28 cellular contexts compared by ENCODE assay signal in genomic region chr4:98867648-98868047, GRCh38.
"Had no signal": no experiment of that assay in that cellular context is flagged by ENCODE, and none has a peak within 500 bp of the region (broad histone marks: within the 10 kb centered on the region; RNA-seq: fewer than 3 reads in every experiment).

No MANE protein-coding gene starts in this region.

- H3K27ac Mint-ChIP-seq: stimulated activated effector memory CD8-positive, alpha-beta T cell treated with anti-CD3 and anti-CD28 coated beads, Interleukin-12 subunit alpha, Interleukin-12 subunit beta, amount 100 ng/mL, for 72 hours; stimulated activated memory B cell treated with anti-CD40 and anti-IgM and Interleukin-4, amounts not matched to agents 10 μg/mL and 1 μg/mL and 100 μg/mL, for 72 hours; stimulated activated naive B cell treated with anti-CD40 and anti-IgM and Interleukin-4, amounts not matched to agents 10 μg/mL and 1 μg/mL and 100 μg/mL, for 72 hours; stimulated activated naive CD8-positive, alpha-beta T cell treated with anti-CD3 and anti-CD28 coated beads, Interleukin-15, amount 100 ng/mL, for 72 hours; stimulated activated naive CD8-positive, alpha-beta T cell treated with anti-CD3 and anti-CD28 coated beads, Interleukin-15, Interleukin-2, amounts not matched to agents 100 ng/mL and 50 ng/mL, for 24 hours; type B pancreatic cell had no signal

- FAIRE-seq: urothelium cell line had no signal

- H3K4me3 ChIP-seq: stomach, suprapubic skin, thoracic aorta, thyroid gland, tibial artery, tibial nerve, transverse colon, upper lobe of left lung, upper lobe of right lung, uterus, vagina had no signal

- H3K9me3 ChIP-seq: stomach, suprapubic skin, thoracic aorta, thyroid gland, tibial artery, tibial nerve, transverse colon, upper lobe of left lung, upper lobe of right lung, uterus, vagina had no signal

- H3K36me3 ChIP-seq: stomach, suprapubic skin, thoracic aorta, thyroid gland, tibial artery, tibial nerve, transverse colon, upper lobe of left lung, upper lobe of right lung, uterus, vagina had no signal

- H3K27me3 Mint-ChIP-seq: stimulated activated memory B cell treated with anti-CD40 and anti-IgM and Interleukin-4, amounts not matched to agents 10 μg/mL and 1 μg/mL and 100 μg/mL, for 72 hours; stimulated activated naive CD8-positive, alpha-beta T cell treated with anti-CD3 and anti-CD28 coated beads, Interleukin-15, amount 100 ng/mL, for 72 hours; stimulated activated naive CD8-positive, alpha-beta T cell treated with anti-CD3 and anti-CD28 coated beads, Interleukin-15, Interleukin-2, amounts not matched to agents 100 ng/mL and 50 ng/mL, for 24 hours; type B pancreatic cell had no signal

- H3K36me3 Mint-ChIP-seq: stimulated activated effector memory CD8-positive, alpha-beta T cell treated with anti-CD3 and anti-CD28 coated beads, Interleukin-12 subunit alpha, Interleukin-12 subunit beta, amount 100 ng/mL, for 72 hours; stimulated activated memory B cell treated with anti-CD40 and anti-IgM and Interleukin-4, amounts not matched to agents 10 μg/mL and 1 μg/mL and 100 μg/mL, for 72 hours; type B pancreatic cell had no signal

- H3K9me3 Mint-ChIP-seq: stimulated activated effector memory CD8-positive, alpha-beta T cell treated with anti-CD3 and anti-CD28 coated beads, Interleukin-12 subunit alpha, Interleukin-12 subunit beta, amount 100 ng/mL, for 72 hours; stimulated activated memory B cell treated with anti-CD40 and anti-IgM and Interleukin-4, amounts not matched to agents 10 μg/mL and 1 μg/mL and 100 μg/mL, for 72 hours; type B pancreatic cell had no signal

- DNase-seq: stimulated activated CD4-positive, alpha-beta T cell treated with anti-CD3 and anti-CD28 coated beads, Interleukin-2, amount 100 ng/mL, for 48 hours; stimulated activated CD4-positive, alpha-beta T cell treated with anti-CD3 and anti-CD28 coated beads, Interleukin-4, amount 100 ng/mL, for 1 hour; stimulated activated CD4-positive, alpha-beta T cell treated with anti-CD3 and anti-CD28 coated beads, Interleukin-4, amount 100 ng/mL, for 24 hours; stimulated activated CD4-positive, alpha-beta T cell treated with anti-CD3 and anti-CD28 coated beads, Interleukin-4, amount 100 ng/mL, for 4 hours; stimulated activated CD8-positive, alpha-beta memory T cell treated with anti-CD3 and anti-CD28 coated beads, Interleukin-4, amount 100 ng/mL, for 48 hours; stimulated activated naive B cell treated with anti-CD40 and anti-IgM and Interleukin-4, amounts not matched to agents 10 μg/mL and 1 μg/mL and 100 μg/mL, for 72 hours; stimulated activated naive CD4-positive, alpha-beta T cell; stimulated activated naive CD4-positive, alpha-beta T cell treated with Interleukin-2 at 50 U/mL for 16 hours; stimulated activated naive CD8-positive, alpha-beta T cell treated with anti-CD3 and anti-CD28 coated beads, Interleukin-15, amount 100 ng/mL, for 72 hours; stimulated activated naive CD8-positive, alpha-beta T cell treated with anti-CD3 and anti-CD28 coated beads, Interleukin-15, Interleukin-2, amounts not matched to agents 100 U/mL and 50 U/mL, for 24 hours; stomach; substantia nigra; thyroid gland; tibial artery; transverse colon; trophoblast cell; upper lobe of left lung; upper lobe of right lung; uterus had no signal

- H3K27me3 ChIP-seq: stomach, suprapubic skin, thyroid gland, tibial artery, tibial nerve, transverse colon, upper lobe of left lung, upper lobe of right lung, uterus, vagina had no signal

- H3K4me1 Mint-ChIP-seq: stimulated activated naive CD8-positive, alpha-beta T cell treated with anti-CD3 and anti-CD28 coated beads, Interleukin-15, amount 100 ng/mL, for 72 hours had no signal

- H3K4me3 Mint-ChIP-seq: stimulated activated effector memory CD8-positive, alpha-beta T cell treated with anti-CD3 and anti-CD28 coated beads, Interleukin-12 subunit alpha, Interleukin-12 subunit beta, amount 100 ng/mL, for 72 hours; stimulated activated memory B cell treated with anti-CD40 and anti-IgM and Interleukin-4, amounts not matched to agents 10 μg/mL and 1 μg/mL and 100 μg/mL, for 72 hours; stimulated activated naive B cell treated with anti-CD40 and anti-IgM and Interleukin-4, amounts not matched to agents 10 μg/mL and 1 μg/mL and 100 μg/mL, for 72 hours; stimulated activated naive CD8-positive, alpha-beta T cell treated with anti-CD3 and anti-CD28 coated beads, Interleukin-15, amount 100 ng/mL, for 72 hours; stimulated activated naive CD8-positive, alpha-beta T cell treated with anti-CD3 and anti-CD28 coated beads, Interleukin-15, Interleukin-2, amounts not matched to agents 100 ng/mL and 50 ng/mL, for 24 hours; type B pancreatic cell had no signal

- ATAC-seq: stimulated activated effector memory CD8-positive, alpha-beta T cell treated with anti-CD3 and anti-CD28 coated beads, Interleukin-12 subunit alpha, Interleukin-12 subunit beta, amount 100 ng/mL, for 72 hours; stimulated activated memory B cell treated with anti-CD40 and anti-IgM and Interleukin-4, amounts not matched to agents 10 μg/mL and 1 μg/mL and 100 μg/mL, for 72 hours; stimulated activated naive B cell treated with anti-CD40 and anti-IgM and Interleukin-4, amounts not matched to agents 10 μg/mL and 1 μg/mL and 100 μg/mL, for 72 hours; stimulated activated naive CD8-positive, alpha-beta T cell treated with anti-CD3 and anti-CD28 coated beads, Interleukin-15, amount 100 ng/mL, for 72 hours; stimulated activated naive CD8-positive, alpha-beta T cell treated with anti-CD3 and anti-CD28 coated beads, Interleukin-15, Interleukin-2, amounts not matched to agents 100 U/mL and 50 U/mL, for 24 hours; upper lobe of right lung had no signal

- H3K4me1 ChIP-seq: stomach, suprapubic skin, thyroid gland, tibial artery, tibial nerve, upper lobe of left lung, upper lobe of right lung, uterus, vagina had no signal

- H3K27ac ChIP-seq: stomach, suprapubic skin, thoracic aorta, thyroid gland, tibial artery, tibial nerve, transverse colon, upper lobe of left lung, upper lobe of right lung, uterus, vagina had no signal
